In the genomic region with DNA sequence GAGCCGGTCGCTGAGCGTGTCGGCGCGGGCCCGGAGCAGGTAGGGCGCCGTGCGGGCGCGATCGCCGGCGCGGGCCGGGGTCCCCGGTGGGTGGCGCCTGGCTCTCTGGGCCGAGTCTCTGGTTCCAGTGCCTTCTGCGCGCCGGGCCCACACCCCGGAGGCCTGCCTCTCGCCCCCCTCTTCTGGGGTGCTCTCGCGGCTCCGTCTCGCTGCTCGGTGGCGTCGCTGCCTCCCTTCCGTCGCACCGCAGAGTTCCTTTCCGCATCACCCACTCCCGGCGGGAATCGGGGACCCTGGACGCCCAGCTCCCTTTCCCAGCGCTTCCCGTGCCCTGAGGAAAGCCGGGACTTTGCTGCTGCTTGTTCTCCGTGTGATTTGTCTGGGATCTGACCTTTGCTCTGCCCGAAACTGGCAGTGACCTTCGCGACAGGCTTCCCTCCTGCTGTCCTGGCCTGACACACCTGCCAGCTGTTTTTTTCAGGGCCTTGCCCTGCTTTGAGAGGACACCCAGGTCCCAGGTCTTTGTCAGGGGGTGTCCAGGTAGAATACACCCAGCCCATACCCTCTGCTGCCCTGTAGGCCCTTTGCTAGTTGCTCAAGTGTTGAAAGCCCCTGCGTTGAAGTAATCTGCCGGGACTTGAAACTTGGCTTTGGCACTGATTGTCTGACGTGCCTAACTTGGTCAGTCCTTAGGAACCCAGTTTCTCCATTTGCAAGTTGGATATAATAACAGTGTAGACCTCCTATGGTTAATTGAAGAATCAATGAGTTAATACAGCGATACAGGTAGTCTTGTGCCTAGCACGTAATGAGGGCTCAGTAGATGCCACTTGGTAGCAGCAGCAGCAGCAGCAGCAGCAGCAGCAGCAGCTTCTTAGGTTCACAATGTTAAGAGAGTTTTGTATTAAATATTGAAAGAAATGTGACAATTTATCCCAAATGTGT, we compare ENCODE assay signal across 1 cellular context.
TF ChIP-seq lines count a peak whose summit lies in the region.

No MANE protein-coding gene starts in this region.

TF ChIP-seq in HepG2, 621 proteins besides CTCF, POLR2A, EP300 and RAD21 (continued from another document and continues in another):
- TF ChIP-seq, protein P1, sequence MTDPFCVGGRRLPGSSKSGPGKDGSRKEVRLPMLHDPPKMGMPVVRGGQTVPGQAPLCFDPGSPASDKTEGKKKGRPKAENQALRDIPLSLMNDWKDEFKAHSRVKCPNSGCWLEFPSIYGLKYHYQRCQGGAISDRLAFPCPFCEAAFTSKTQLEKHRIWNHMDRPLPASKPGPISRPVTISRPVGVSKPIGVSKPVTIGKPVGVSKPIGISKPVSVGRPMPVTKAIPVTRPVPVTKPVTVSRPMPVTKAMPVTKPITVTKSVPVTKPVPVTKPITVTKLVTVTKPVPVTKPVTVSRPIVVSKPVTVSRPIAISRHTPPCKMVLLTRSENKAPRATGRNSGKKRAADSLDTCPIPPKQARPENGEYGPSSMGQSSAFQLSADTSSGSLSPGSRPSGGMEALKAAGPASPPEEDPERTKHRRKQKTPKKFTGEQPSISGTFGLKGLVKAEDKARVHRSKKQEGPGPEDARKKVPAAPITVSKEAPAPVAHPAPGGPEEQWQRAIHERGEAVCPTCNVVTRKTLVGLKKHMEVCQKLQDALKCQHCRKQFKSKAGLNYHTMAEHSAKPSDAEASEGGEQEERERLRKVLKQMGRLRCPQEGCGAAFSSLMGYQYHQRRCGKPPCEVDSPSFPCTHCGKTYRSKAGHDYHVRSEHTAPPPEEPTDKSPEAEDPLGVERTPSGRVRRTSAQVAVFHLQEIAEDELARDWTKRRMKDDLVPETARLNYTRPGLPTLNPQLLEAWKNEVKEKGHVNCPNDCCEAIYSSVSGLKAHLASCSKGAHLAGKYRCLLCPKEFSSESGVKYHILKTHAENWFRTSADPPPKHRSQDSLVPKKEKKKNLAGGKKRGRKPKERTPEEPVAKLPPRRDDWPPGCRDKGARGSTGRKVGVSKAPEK (CRISPR knock-in tag; IDR thresholded peaks at IDR 0.05; ENCODE audit: borderline replicate concordance), result no peak
- TF ChIP-seq HINFP (CRISPR knock-in tag; IDR thresholded peaks at IDR 0.05; ENCODE audit: low read depth) (no peak), JARID2 (CRISPR knock-in tag; IDR thresholded peaks at IDR 0.05; ENCODE audit: insufficient replicate concordance) (no peak), ZBTB1 (CRISPR knock-in tag; IDR thresholded peaks at IDR 0.05; ENCODE audit: borderline replicate concordance) (no peak), SP4 (CRISPR knock-in tag; IDR thresholded peaks at IDR 0.05) (no peak), ZNF570 (CRISPR knock-in tag; IDR thresholded peaks at IDR 0.05; ENCODE audit: borderline replicate concordance) (no peak), ZSCAN9 (CRISPR knock-in tag; IDR thresholded peaks at IDR 0.05; ENCODE audit: borderline replicate concordance) (0 out of 2 replicates have a peak, but pooled peaks have one; percentile 38), CBX2 (IDR thresholded peaks at IDR 0.05; ENCODE audit: low read depth, low read length) (no peak), CBX2 (CRISPR knock-in tag; IDR thresholded peaks at IDR 0.05; ENCODE audit: low read depth) (no peak), ZBTB43 (CRISPR knock-in tag; conservative IDR thresholded peaks at IDR 0.05) (no peak), ZNF790 (CRISPR knock-in tag; IDR thresholded peaks at IDR 0.05; ENCODE audit: borderline replicate concordance) (no peak), HDAC2 (CRISPR knock-in tag; IDR thresholded peaks at IDR 0.05) (0 out of 2 replicates have a peak, but pooled peaks have one; percentile 33), ZBTB8A (CRISPR knock-in tag; IDR thresholded peaks at IDR 0.05; ENCODE audit: borderline replicate concordance, low read depth) (no peak), ZNF329 (CRISPR knock-in tag; IDR thresholded peaks at IDR 0.05; ENCODE audit: low read depth) (peak; percentile 11; the same call in 1 of the 2 replicates), KAT7 (CRISPR knock-in tag; IDR thresholded peaks at IDR 0.05; ENCODE audit: borderline replicate concordance) (no peak), ZNF672 (CRISPR knock-in tag; IDR thresholded peaks at IDR 0.05) (no peak), SMAD1 (CRISPR knock-in tag; IDR thresholded peaks at IDR 0.05; ENCODE audit: borderline replicate concordance, low read depth) (no peak), TCF7L2 (IDR thresholded peaks at IDR 0.05; ENCODE audit: low read depth, low read length) (no peak), ZNF550 (CRISPR knock-in tag; IDR thresholded peaks at IDR 0.05; ENCODE audit: borderline replicate concordance) (no peak), PRMT3 (CRISPR knock-in tag; IDR thresholded peaks at IDR 0.05; ENCODE audit: borderline replicate concordance, low read depth) (no peak), HOXA9 (CRISPR knock-in tag; IDR thresholded peaks at IDR 0.05; ENCODE audit: borderline replicate concordance) (no peak), EZH2 (conservative IDR thresholded peaks at IDR 0.05; ENCODE audit: low read depth, low read length) (no peak), ZFP41 (CRISPR knock-in tag; IDR thresholded peaks at IDR 0.05; ENCODE audit: borderline replicate concordance) (no peak), GPN1 (CRISPR knock-in tag; IDR thresholded peaks at IDR 0.05; ENCODE audit: borderline replicate concordance) (no peak), GTF2F1 (IDR thresholded peaks at IDR 0.05; ENCODE audit: low read length) (no peak), HMG20A (CRISPR knock-in tag; IDR thresholded peaks at IDR 0.05; ENCODE audit: borderline replicate concordance) (no peak), MYC (CRISPR knock-in tag; IDR thresholded peaks at IDR 0.05; ENCODE audit: borderline replicate concordance) (no peak), LCORL (IDR thresholded peaks at IDR 0.05) (no peak), LCORL (CRISPR knock-in tag; IDR thresholded peaks at IDR 0.05) (peak; percentile 49), CHCHD3 (CRISPR knock-in tag; IDR thresholded peaks at IDR 0.05) (no peak), ZXDC (CRISPR knock-in tag; IDR thresholded peaks at IDR 0.05) (no peak; the same call in 1 of the 2 replicates), ZBTB7B (CRISPR knock-in tag; IDR thresholded peaks at IDR 0.05) (no peak), ZNF761 (CRISPR knock-in tag; conservative IDR thresholded peaks at IDR 0.05) (no peak), NKX3-1 (CRISPR knock-in tag; IDR thresholded peaks at IDR 0.05) (no peak), ZBTB42 (CRISPR knock-in tag; IDR thresholded peaks at IDR 0.05) (no peak), ZNF256 (CRISPR knock-in tag; conservative IDR thresholded peaks at IDR 0.05) (no peak)
- TF ChIP-seq, protein P2, sequence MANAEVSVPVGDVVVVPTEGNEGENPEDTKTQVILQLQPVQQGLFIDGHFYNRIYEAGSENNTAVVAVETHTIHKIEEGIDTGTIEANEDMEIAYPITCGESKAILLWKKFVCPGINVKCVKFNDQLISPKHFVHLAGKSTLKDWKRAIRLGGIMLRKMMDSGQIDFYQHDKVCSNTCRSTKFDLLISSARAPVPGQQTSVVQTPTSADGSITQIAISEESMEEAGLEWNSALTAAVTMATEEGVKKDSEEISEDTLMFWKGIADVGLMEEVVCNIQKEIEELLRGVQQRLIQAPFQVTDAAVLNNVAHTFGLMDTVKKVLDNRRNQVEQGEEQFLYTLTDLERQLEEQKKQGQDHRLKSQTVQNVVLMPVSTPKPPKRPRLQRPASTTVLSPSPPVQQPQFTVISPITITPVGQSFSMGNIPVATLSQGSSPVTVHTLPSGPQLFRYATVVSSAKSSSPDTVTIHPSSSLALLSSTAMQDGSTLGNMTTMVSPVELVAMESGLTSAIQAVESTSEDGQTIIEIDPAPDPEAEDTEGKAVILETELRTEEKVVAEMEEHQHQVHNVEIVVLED (CRISPR knock-in tag; IDR thresholded peaks at IDR 0.05; ENCODE audit: borderline replicate concordance), result no peak
- TF ChIP-seq, protein P3, sequence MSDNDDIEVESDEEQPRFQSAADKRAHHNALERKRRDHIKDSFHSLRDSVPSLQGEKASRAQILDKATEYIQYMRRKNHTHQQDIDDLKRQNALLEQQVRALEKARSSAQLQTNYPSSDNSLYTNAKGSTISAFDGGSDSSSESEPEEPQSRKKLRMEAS (IDR thresholded peaks at IDR 0.05), result no peak
- TF ChIP-seq, protein P4, sequence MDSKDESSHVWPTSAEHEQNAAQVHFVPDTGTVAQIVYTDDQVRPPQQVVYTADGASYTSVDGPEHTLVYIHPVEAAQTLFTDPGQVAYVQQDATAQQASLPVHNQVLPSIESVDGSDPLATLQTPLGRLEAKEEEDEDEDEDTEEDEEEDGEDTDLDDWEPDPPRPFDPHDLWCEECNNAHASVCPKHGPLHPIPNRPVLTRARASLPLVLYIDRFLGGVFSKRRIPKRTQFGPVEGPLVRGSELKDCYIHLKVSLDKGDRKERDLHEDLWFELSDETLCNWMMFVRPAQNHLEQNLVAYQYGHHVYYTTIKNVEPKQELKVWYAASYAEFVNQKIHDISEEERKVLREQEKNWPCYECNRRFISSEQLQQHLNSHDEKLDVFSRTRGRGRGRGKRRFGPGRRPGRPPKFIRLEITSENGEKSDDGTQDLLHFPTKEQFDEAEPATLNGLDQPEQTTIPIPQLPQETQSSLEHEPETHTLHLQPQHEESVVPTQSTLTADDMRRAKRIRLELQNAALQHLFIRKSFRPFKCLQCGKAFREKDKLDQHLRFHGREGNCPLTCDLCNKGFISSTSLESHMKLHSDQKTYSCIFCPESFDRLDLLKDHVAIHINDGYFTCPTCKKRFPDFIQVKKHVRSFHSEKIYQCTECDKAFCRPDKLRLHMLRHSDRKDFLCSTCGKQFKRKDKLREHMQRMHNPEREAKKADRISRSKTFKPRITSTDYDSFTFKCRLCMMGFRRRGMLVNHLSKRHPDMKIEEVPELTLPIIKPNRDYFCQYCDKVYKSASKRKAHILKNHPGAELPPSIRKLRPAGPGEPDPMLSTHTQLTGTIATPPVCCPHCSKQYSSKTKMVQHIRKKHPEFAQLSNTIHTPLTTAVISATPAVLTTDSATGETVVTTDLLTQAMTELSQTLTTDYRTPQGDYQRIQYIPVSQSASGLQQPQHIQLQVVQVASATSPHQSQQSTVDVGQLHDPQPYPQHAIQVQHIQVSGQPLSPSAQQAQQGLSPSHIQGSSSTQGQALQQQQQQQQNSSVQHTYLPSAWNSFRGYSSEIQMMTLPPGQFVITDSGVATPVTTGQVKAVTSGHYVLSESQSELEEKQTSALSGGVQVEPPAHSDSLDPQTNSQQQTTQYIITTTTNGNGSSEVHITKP (CRISPR knock-in tag; IDR thresholded peaks at IDR 0.05; ENCODE audit: low read depth), result no peak
- TF ChIP-seq, protein P5, sequence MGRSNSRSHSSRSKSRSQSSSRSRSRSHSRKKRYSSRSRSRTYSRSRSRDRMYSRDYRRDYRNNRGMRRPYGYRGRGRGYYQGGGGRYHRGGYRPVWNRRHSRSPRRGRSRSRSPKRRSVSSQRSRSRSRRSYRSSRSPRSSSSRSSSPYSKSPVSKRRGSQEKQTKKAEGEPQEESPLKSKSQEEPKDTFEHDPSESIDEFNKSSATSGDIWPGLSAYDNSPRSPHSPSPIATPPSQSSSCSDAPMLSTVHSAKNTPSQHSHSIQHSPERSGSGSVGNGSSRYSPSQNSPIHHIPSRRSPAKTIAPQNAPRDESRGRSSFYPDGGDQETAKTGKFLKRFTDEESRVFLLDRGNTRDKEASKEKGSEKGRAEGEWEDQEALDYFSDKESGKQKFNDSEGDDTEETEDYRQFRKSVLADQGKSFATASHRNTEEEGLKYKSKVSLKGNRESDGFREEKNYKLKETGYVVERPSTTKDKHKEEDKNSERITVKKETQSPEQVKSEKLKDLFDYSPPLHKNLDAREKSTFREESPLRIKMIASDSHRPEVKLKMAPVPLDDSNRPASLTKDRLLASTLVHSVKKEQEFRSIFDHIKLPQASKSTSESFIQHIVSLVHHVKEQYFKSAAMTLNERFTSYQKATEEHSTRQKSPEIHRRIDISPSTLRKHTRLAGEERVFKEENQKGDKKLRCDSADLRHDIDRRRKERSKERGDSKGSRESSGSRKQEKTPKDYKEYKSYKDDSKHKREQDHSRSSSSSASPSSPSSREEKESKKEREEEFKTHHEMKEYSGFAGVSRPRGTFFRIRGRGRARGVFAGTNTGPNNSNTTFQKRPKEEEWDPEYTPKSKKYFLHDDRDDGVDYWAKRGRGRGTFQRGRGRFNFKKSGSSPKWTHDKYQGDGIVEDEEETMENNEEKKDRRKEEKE (IDR thresholded peaks at IDR 0.05), result no peak
